ENCODE assay signal across 22 cellular contexts in genomic region chr2:127712999-127713398, GRCh38. TPM values are rescaled to one million over a fixed set of nuclear protein-coding genes. Genes with fewer than 3 reads are reported as not detected.
DNase-seq lines count a peak whose midpoint lies in the region; ATAC-seq, FAIRE-seq and TF ChIP-seq lines count a peak whose summit lies in the region.
"Had no signal": no experiment of that assay in that cellular context is flagged by ENCODE, and none has a peak within 500 bp of the region (broad histone marks: within the 10 kb centered on the region; RNA-seq: fewer than 3 reads in every experiment).

No MANE protein-coding gene starts in this region.

- H3K36me3 ChIP-seq in K562 (ENCODE audit: control insufficient read depth, insufficient read depth, low read length): peaks cover 68% of the 10 kb centered on the region

- 60% methylated on average over 2 of the region's 2 CpGs for WGBS in K562 (ENCODE audit: insufficient coverage, low coverage, missing lambda C conversion rate)

- no TSS peak for BruUV-seq in K562 (replicated peaks; lab: Mats Ljungman, UMichigan)

- TF ChIP-seq EP300 in K562 (IDR thresholded peaks at IDR 0.05; ENCODE audit: low read length): no peak

- H3K27ac ChIP-seq in K562 (ENCODE audit: extremely low read depth, low read depth, low read length): no peak overlapping the region
- H3K27ac ChIP-seq: Peyer's patch, SJSA1 had no signal

- no peak overlapping the region for H3K4me3 ChIP-seq in AG10803 (ENCODE audit: low read length)
- H3K4me3 ChIP-seq in K562: no peak overlapping the region
- H3K4me3 ChIP-seq: GM12878, MG63, Peyer's patch, SJSA1 had no signal

- CTCF ChIA-PET in K562 (lab: Yijun Ruan, JAX; ENCODE audit: low intra/inter-chr PET ratio): no interaction called here

- peaks cover 0 to 5% of the 10 kb centered on the region in 2 experiments; a peak in 1 of 5 replicates for H3K4me1 ChIP-seq in K562 (replicated peaks in 1 of 2; ENCODE audit: control insufficient read depth in 2 of 2, insufficient read depth in 2 of 2, low read length in 2 of 2)
- H3K4me1 ChIP-seq: Peyer's patch had no signal

- no peak for ATAC-seq in K562
- ATAC-seq: GM12878 had no signal

- peak; percentile 72 for FAIRE-seq in K562 (lab: Jason Lieb, UNC)
- FAIRE-seq: GM12878 had no signal

- no peak for TF ChIP-seq POLR2A in K562 (conservative IDR thresholded peaks at IDR 0.05)

- intact Hi-C loops in K562 (cut with micrococcal nuclease): no loop called here

- TF ChIP-seq CTCF in AG10803 (conservative IDR thresholded peaks at IDR 0.05; ENCODE audit: low read length): no peak
- no peak for TF ChIP-seq CTCF in K562 (IDR thresholded peaks at IDR 0.05 in 2 of 3, conservative IDR thresholded peaks at IDR 0.05 in 1 of 3; ENCODE audit: insufficient read depth in 2 of 3, low read depth in 1 of 3, low read length in 3 of 3)

- H2AFZ ChIP-seq in K562 (ENCODE audit: low read depth, low read length): no peak overlapping the region

- no peak overlapping the region for H3K4me2 ChIP-seq in K562 (ENCODE audit: insufficient read depth, low read length)

- H3K9ac ChIP-seq in K562 (ENCODE audit: insufficient read depth in 1 of 2, low read depth in 2 of 2, low read length in 2 of 2): no peak overlapping the region

- H3K27me3 ChIP-seq in K562 (ENCODE audit: control insufficient read depth in 2 of 2, insufficient read depth in 2 of 2, low read length in 2 of 2): no peaks in the 10 kb centered on the region
- H3K27me3 ChIP-seq: MG63, Peyer's patch, SJSA1 had no signal

- H3K9me3 ChIP-seq in K562 (replicated peaks; ENCODE audit: control insufficient read depth, insufficient read depth, low read depth, low read length): no peaks in the 10 kb centered on the region
- H3K9me3 ChIP-seq: MG63, Peyer's patch, SJSA1 had no signal

- H3K9me1 ChIP-seq in K562 (ENCODE audit: control insufficient read depth, insufficient read depth, low read length): peaks cover 2% of the 10 kb centered on the region

- in situ Hi-C loops in K562 (cut with MboI): no loop called here

- no peak for TF ChIP-seq RAD21 in K562 (CRISPR knock-in tag; conservative IDR thresholded peaks at IDR 0.05 in 1 of 2, IDR thresholded peaks at IDR 0.05 in 1 of 2)

- H4K20me1 ChIP-seq in K562 (replicated peaks; ENCODE audit: control insufficient read depth, insufficient read depth, low read length): no peaks in the 10 kb centered on the region

- H3K79me2 ChIP-seq in K562 (ENCODE audit: control insufficient read depth, insufficient read depth, low read length): no peaks in the 10 kb centered on the region

- DNase-seq in NOMO-1 treated with DMSO at 0.1 percent for 48 hours (lab: John Stamatoyannopoulos, UW; ENCODE audit: unreplicated experiment): peak; percentile 12
- no peak for DNase-seq in NOMO-1 treated with dmso at 0.1 percent for 144 hours (lab: John Stamatoyannopoulos, UW; ENCODE audit: unreplicated experiment)
- DNase-seq in AG10803 (ENCODE audit: low read depth): peak; percentile 3
- peak; percentile 33 for DNase-seq in MV-4-11 (lab: John Stamatoyannopoulos, UW)
- DNase-seq in K562 (ENCODE audit: extremely low read depth in 1 of 4, low spot score in 3 of 4): no peak
- DNase-seq in SK-N-DZ (ENCODE audit: low spot score): no peak
- no peak for DNase-seq in NCI-H748 treated with DMSO at 0.1 percent for 48 hours (lab: John Stamatoyannopoulos, UW)
- DNase-seq in inferior parietal cortex (ENCODE audit: extremely low spot score): no peak
- DNase-seq: 8988T; CD4-positive, CD25-positive, alpha-beta regulatory T cell; DMS79; MG63; NCI-H1105; NCI-H146; NCI-H2029; NCI-H2227 treated with DMSO at 0.1 percent for 48 hours; NCI-H510A treated with DMSO at 0.1 percent for 48 hours; NCI-H774; NK-92 treated with Interleukin-12 subunit alpha and Interleukin-12 subunit beta, amount 100 ng/mL, for 24 hours; Peyer's patch had no signal

- POLR2A ChIA-PET in K562 (lab: Yijun Ruan, JAX): interaction anchor here (1.6 kb wide), 1 partner anchor 9 kb away, joined by 6 read pairs; no protein-coding TSS in a partner anchor

TF ChIP-seq in K562, 482 proteins besides CTCF, POLR2A, EP300 and RAD21:
- no peak for TF ChIP-seq ZNF431 (CRISPR knock-in tag; IDR thresholded peaks at IDR 0.05)
- TF ChIP-seq CEBPG (CRISPR knock-in tag; IDR thresholded peaks at IDR 0.05): no peak
- TF ChIP-seq CEBPG (tag; conservative IDR thresholded peaks at IDR 0.05 in 1 of 2, IDR thresholded peaks at IDR 0.05 in 1 of 2): 0 out of 4 replicates have a peak, but pooled peaks of 1 of the 2 experiments have one; percentile 30
- peak; percentile 44; the same call in 1 of the 2 replicates for TF ChIP-seq CEBPB (tag; IDR thresholded peaks at IDR 0.05)

RNA-seq across cellular contexts. Expression of gene SFT2D3, which starts 11.7 kb away (rescaled TPM):
- 11.0 and 11.3 TPM in 2 replicates for total RNA-seq in K562 (2011; cell fraction: chromatin; rRNA removed; ENCODE audit: low replicate concordance)
- 15.0 and 17.7 TPM in 2 replicates for total RNA-seq in K562 (2011; cell fraction: nucleolus; rRNA removed)
- 14.9 and 19.2 TPM in 2 replicates for total RNA-seq in K562 (2011; cell fraction: nucleoplasm; rRNA removed)
- total RNA-seq in K562 (2014; rRNA removed): 8.9 and 12.1 TPM in 2 replicates
- total RNA-seq in K562 (2014; rRNA removed; fragmentation: Illumina TruSeq; extraction: Trizol): 7.7 and 9.1 TPM in 2 replicates
- total RNA-seq in K562 (2015; rRNA removed; fragmentation: Illumina TruSeq; extraction: Trizol): 6.3 and 7.5 TPM in 2 replicates
- total RNA-seq in K562 (2021): 8.8 and 9.9 TPM in 2 replicates
- 9.1 and 9.2 TPM in 2 replicates for polyA plus RNA-seq in K562 (2011; rRNA removed)
- polyA plus RNA-seq in K562 (2011; cell fraction: cytosol; rRNA removed): 9.0 and 10.1 TPM in 2 replicates
- 4.7 and 5.3 TPM in 2 replicates for polyA plus RNA-seq in K562 (2011; cell fraction: nucleus; rRNA removed)
- polyA plus RNA-seq in K562 (2012): 0.12 TPM in 1 of 2 replicates, not detected in the other
- polyA plus RNA-seq in K562 (2014; fragmentation: Illumina TruSeq; extraction: Trizol): 7.7 and 8.9 TPM in 2 replicates
- polyA plus RNA-seq in K562 (2014; fragmentation: Nextera tagmentation; extraction: Ambion mirVana): not detected
- 9.6 and 11.6 TPM in 2 replicates for polyA plus RNA-seq in K562 (2014; rRNA removed)
- polyA minus RNA-seq in K562 (2011; rRNA and poly(A)+ RNA removed): 7.0 and 7.3 TPM in 2 replicates
- polyA minus RNA-seq in K562 (2011; cell fraction: cytosol; rRNA and poly(A)+ RNA removed): 3.8 and 4.8 TPM in 2 replicates
- 7.0 and 9.7 TPM in 2 replicates for polyA minus RNA-seq in K562 (2011; cell fraction: nucleus; rRNA and poly(A)+ RNA removed)
- 13.7 and 16.2 TPM in 2 replicates for polyA plus RNA-seq in SK-N-DZ (2014; cell fraction: cytosol; rRNA removed)
- polyA plus RNA-seq in SK-N-DZ (2014; cell fraction: nucleus; rRNA removed): 10.8 and 12.8 TPM in 2 replicates

RNA-seq across cellular contexts. Expression of gene LIMS2, which starts 37.7 kb away (rescaled TPM):
- total RNA-seq in K562 (2011; cell fraction: chromatin; rRNA removed; ENCODE audit: low replicate concordance): not detected in 2 replicates
- not detected in 2 replicates for total RNA-seq in K562 (2011; cell fraction: nucleolus; rRNA removed)
- total RNA-seq in K562 (2011; cell fraction: nucleoplasm; rRNA removed): not detected in 2 replicates
- not detected in 2 replicates for total RNA-seq in K562 (2014; rRNA removed)
- not detected in 2 replicates for total RNA-seq in K562 (2014; rRNA removed; fragmentation: Illumina TruSeq; extraction: Trizol)
- not detected in 2 replicates for total RNA-seq in K562 (2015; rRNA removed; fragmentation: Illumina TruSeq; extraction: Trizol)
- total RNA-seq in K562 (2021): 0.11 and 0.22 TPM in 2 replicates
- polyA plus RNA-seq in K562 (2011; rRNA removed): 0.04 TPM in 1 of 2 replicates, not detected in the other
- not detected in 2 replicates for polyA plus RNA-seq in K562 (2011; cell fraction: cytosol; rRNA removed)
- polyA plus RNA-seq in K562 (2011; cell fraction: nucleus; rRNA removed): not detected in 2 replicates
- polyA plus RNA-seq in K562 (2012): 0.08 TPM in 2 replicates
- not detected in 2 replicates for polyA plus RNA-seq in K562 (2014; fragmentation: Illumina TruSeq; extraction: Trizol)
- not detected for polyA plus RNA-seq in K562 (2014; fragmentation: Nextera tagmentation; extraction: Ambion mirVana)
- not detected in 2 replicates for polyA plus RNA-seq in K562 (2014; rRNA removed)
- not detected in 2 replicates for polyA minus RNA-seq in K562 (2011; rRNA and poly(A)+ RNA removed)
- polyA minus RNA-seq in K562 (2011; cell fraction: cytosol; rRNA and poly(A)+ RNA removed): not detected in 2 replicates
- not detected in 2 replicates for polyA minus RNA-seq in K562 (2011; cell fraction: nucleus; rRNA and poly(A)+ RNA removed)
- 4.7 and 7.0 TPM in 2 replicates for polyA plus RNA-seq in SK-N-DZ (2014; cell fraction: cytosol; rRNA removed)
- 1.4 and 1.9 TPM in 2 replicates for polyA plus RNA-seq in SK-N-DZ (2014; cell fraction: nucleus; rRNA removed)

Comparison
In these comparisons a context has a peak if more than half of its experiments do, and no peak if none do; other contexts are left out.
1. DNase-seq: peak in NOMO-1 treated with DMSO at 0.1 percent for 48 hours (single experiment), AG10803 (single experiment) and MV-4-11 (single experiment); none in NOMO-1 treated with dmso at 0.1 percent for 144 hours (single experiment), K562 (0 of 4), SK-N-DZ (single experiment), NCI-H748 treated with DMSO at 0.1 percent for 48 hours (single experiment) and inferior parietal cortex (single experiment).